ENCODE assay signal across 9 cellular contexts in the genomic region with DNA sequence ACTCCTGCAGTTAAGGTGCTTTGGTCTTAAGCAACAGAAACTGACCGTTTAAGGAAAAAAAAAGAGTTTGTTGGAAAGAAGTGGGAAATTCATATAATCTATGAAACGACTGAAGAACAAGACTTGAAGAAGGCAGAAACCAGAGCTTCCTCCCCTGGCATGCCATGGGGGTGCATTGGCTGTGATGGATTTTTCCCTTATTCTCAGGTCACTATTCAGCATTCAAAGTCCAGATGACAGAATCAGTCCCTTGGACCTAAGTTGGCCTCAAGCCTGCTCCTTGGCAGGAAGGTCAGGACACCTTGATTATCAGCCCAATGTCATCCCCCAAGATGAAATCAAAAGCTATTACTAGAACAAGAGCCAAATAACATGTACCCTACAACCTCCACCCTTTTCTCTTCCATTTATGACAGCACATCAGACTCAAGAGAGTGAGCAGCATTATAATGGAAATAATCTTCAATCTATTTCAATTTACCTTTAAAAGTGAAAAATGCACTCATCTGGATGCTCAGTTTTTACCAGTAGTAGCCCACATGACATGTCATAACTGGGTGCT. TPM values are rescaled to one million over a fixed set of nuclear protein-coding genes. Genes with fewer than 3 reads are reported as not detected.
DNase-seq lines count a peak whose midpoint lies in the region; ATAC-seq, FAIRE-seq and TF ChIP-seq lines count a peak whose summit lies in the region.
"Had no signal": no experiment of that assay in that cellular context is flagged by ENCODE, and none has a peak within 500 bp of the region (broad histone marks: within the 10 kb centered on the region; RNA-seq: fewer than 3 reads in every experiment).

No MANE protein-coding gene starts in this region.

- peak overlapping the region; percentile 41; the same call in 1 of the 2 replicates for H3K9ac ChIP-seq in iPS-20b (ENCODE audit: low read depth, low read length)
- H3K9ac ChIP-seq in skeletal muscle satellite cell (ENCODE audit: low read depth, low read length) = peak overlapping the region; percentile 28

- H3K27ac Mint-ChIP-seq in HFFc6 = peak overlapping the region; percentile 40; the same call in 1 of the 2 replicates
- H3K27ac Mint-ChIP-seq in activated CD4-positive, alpha-beta memory T cell treated with anti-CD3 and anti-CD28 coated beads for 36 hours = peak overlapping the region; percentile 84

- H3K4me2 ChIP-seq in skeletal muscle satellite cell (ENCODE audit: low read length) = peak overlapping the region; percentile 97

- CTCF ChIA-PET in activated CD4-positive, alpha-beta memory T cell treated with anti-CD3 and anti-CD28 coated beads for 36 hours (lab: Charles Lee) = interaction anchor here (1.0 to 1.2 kb wide), 3 partner anchors 14 to 53 kb away, joined by 3 to 6 read pairs (median 3); a partner anchor contains a TSS

- H3K27me3 ChIP-seq in iPS-20b (ENCODE audit: insufficient read depth, low read length) = peaks cover 25% of the 10 kb centered on the region; the same call in 1 of the 2 replicates
- H3K27me3 ChIP-seq in skeletal muscle satellite cell (ENCODE audit: control insufficient read depth, insufficient read depth, low read length) = peaks cover 17% of the 10 kb centered on the region

- intact Hi-C loops in activated CD4-positive, alpha-beta memory T cell treated with anti-CD3 and anti-CD28 coated beads for 36 hours (cut with micrococcal nuclease) = loop anchor here (1.0 kb wide), 2 partner anchors 16 to 21 kb away; a partner anchor contains a TSS

- no peaks in the 10 kb centered on the region for H3K36me3 ChIP-seq in iPS-20b (ENCODE audit: insufficient read depth, low read depth, low read length)
- no peaks in the 10 kb centered on the region for H3K36me3 ChIP-seq in skeletal muscle satellite cell (ENCODE audit: insufficient read depth, low read length)

- peaks cover 18% of the 10 kb centered on the region for H3K27me3 Mint-ChIP-seq in HFFc6 (ENCODE audit: insufficient read depth)
- H3K27me3 Mint-ChIP-seq in activated CD4-positive, alpha-beta memory T cell treated with anti-CD3 and anti-CD28 coated beads for 36 hours = peaks cover 3% of the 10 kb centered on the region

- peak overlapping the region; percentile 87 for H3K4me3 Mint-ChIP-seq in HFFc6
- peak overlapping the region; percentile 79 for H3K4me3 Mint-ChIP-seq in activated CD4-positive, alpha-beta memory T cell treated with anti-CD3 and anti-CD28 coated beads for 36 hours

- no peak for FAIRE-seq in GM12891 (lab: Jason Lieb, UNC)

- DNase-seq in HFFc6 (no peak), ACHN (no peak), GM12891 (ENCODE audit: insufficient read length, low spot score) (no peak)
- no peak for DNase-seq in activated CD4-positive, alpha-beta memory T cell treated with anti-CD3 and anti-CD28 coated beads for 36 hours

- no peak overlapping the region for H3K27ac ChIP-seq in iPS-20b (ENCODE audit: low read length)

- no peaks in the 10 kb centered on the region for H3K4me1 ChIP-seq in iPS-20b (ENCODE audit: insufficient read depth, low read length)
- peaks cover 18% of the 10 kb centered on the region for H3K4me1 ChIP-seq in skeletal muscle satellite cell (ENCODE audit: control insufficient read depth, insufficient read depth, low read length)

- no peaks in the 10 kb centered on the region for H3K9me3 ChIP-seq in iPS-20b (ENCODE audit: insufficient read depth, low read depth, low read length)
- no peaks in the 10 kb centered on the region for H3K9me3 ChIP-seq in skeletal muscle satellite cell (replicated peaks; ENCODE audit: low read length)

- H3K4me1 Mint-ChIP-seq in HFFc6 (ENCODE audit: low read depth) = peaks cover 25% of the 10 kb centered on the region
- peaks cover 22% of the 10 kb centered on the region for H3K4me1 Mint-ChIP-seq in activated CD4-positive, alpha-beta memory T cell treated with anti-CD3 and anti-CD28 coated beads for 36 hours (ENCODE audit: low read depth)

- POLR2A ChIA-PET in activated CD4-positive, alpha-beta memory T cell treated with anti-CD3 and anti-CD28 coated beads for 36 hours (lab: Charles Lee) = no interaction called here

- H3K36me3 Mint-ChIP-seq in HFFc6 (ENCODE audit: low read depth) = no peaks in the 10 kb centered on the region
- H3K36me3 Mint-ChIP-seq in activated CD4-positive, alpha-beta memory T cell treated with anti-CD3 and anti-CD28 coated beads for 36 hours = no peaks in the 10 kb centered on the region

- no peaks in the 10 kb centered on the region for H3K9me3 Mint-ChIP-seq in HFFc6
- no peaks in the 10 kb centered on the region for H3K9me3 Mint-ChIP-seq in activated CD4-positive, alpha-beta memory T cell treated with anti-CD3 and anti-CD28 coated beads for 36 hours

- TF ChIP-seq POLR2A in GM12891 (IDR thresholded peaks at IDR 0.05; ENCODE audit: low read depth, low read length) = no peak

- TF ChIP-seq CTCF in HFFc6 (IDR thresholded peaks at IDR 0.05) = no peak

- in situ Hi-C loops in ACHN (cut with HindIII; ENCODE audit: low pct_ligation_motif_present, low pct_unique_long_range_greater_than_20kb, low sequenced_read_pairs) = no loop called here

- H3K4me3 ChIP-seq in iPS-20b (ENCODE audit: low read length) = peak overlapping the region; percentile 87
- H3K4me3 ChIP-seq in skeletal muscle satellite cell (ENCODE audit: low read length) = no peak overlapping the region

- no peak for ATAC-seq in HG03139 (IDR thresholded peaks at IDR 0.05; ENCODE audit: unreplicated experiment)
- ATAC-seq in HG03432 (IDR thresholded peaks at IDR 0.05; ENCODE audit: unreplicated experiment) = no peak

TF ChIP-seq in GM12891, 5 proteins besides CTCF, POLR2A, EP300 and RAD21:
- no peak for TF ChIP-seq SPI1 (IDR thresholded peaks at IDR 0.05; ENCODE audit: low read depth, low read length)
- TF ChIP-seq POLR2AphosphoS5 (IDR thresholded peaks at IDR 0.05; ENCODE audit: low read depth, low read length) = no peak
- TF ChIP-seq POU2F2 (IDR thresholded peaks at IDR 0.05; ENCODE audit: low read depth, low read length) = no peak
- TF ChIP-seq PAX5 (IDR thresholded peaks at IDR 0.05; ENCODE audit: insufficient read depth, low read length, severe bottlenecking) = no peak
- TF ChIP-seq TAF1 (IDR thresholded peaks at IDR 0.05; ENCODE audit: low read depth, low read length) = no peak

RNA-seq across cellular contexts. Expression of a gene that starts 15.8 kb away (rescaled TPM):
- 10 to 100 TPM; 60.3 to 72.7 (median 64.9) TPM for total RNA-seq in HFFc6 (2021; fragmentation: NEBNext Ultra II Directional; extraction: Animal tissue kit (Norgen Biotek cat#: 25700))
- total RNA-seq in activated CD4-positive, alpha-beta memory T cell treated with anti-CD3 and anti-CD28 coated beads for 36 hours = 10 to 100 TPM; 21.7 to 22.5 TPM
- 29.2 and 36.3 TPM in 2 replicates for total RNA-seq in skeletal muscle satellite cell (2012; rRNA removed)
- 29.8 TPM for polyA plus RNA-seq in GM12891 (2012; ENCODE audit: low read depth, missing spikeins)

RNA-seq across cellular contexts. Expression of a gene that starts 20.6 kb away (rescaled TPM):
- not detected for total RNA-seq in HFFc6 (2021; fragmentation: NEBNext Ultra II Directional; extraction: Animal tissue kit (Norgen Biotek cat#: 25700))
- not detected for total RNA-seq in activated CD4-positive, alpha-beta memory T cell treated with anti-CD3 and anti-CD28 coated beads for 36 hours
- total RNA-seq in skeletal muscle satellite cell (2012; rRNA removed) = under 0.01 and 0.25 TPM in 2 replicates
- polyA plus RNA-seq in GM12891 (2012; ENCODE audit: low read depth, missing spikeins) = not detected
- total RNA-seq: subcutaneous adipose tissue had no signal

RNA-seq across cellular contexts. Expression of a gene that starts 43.1 kb away (rescaled TPM):
- total RNA-seq in HFFc6 (2021; fragmentation: NEBNext Ultra II Directional; extraction: Animal tissue kit (Norgen Biotek cat#: 25700)) = not detected
- not detected for total RNA-seq in activated CD4-positive, alpha-beta memory T cell treated with anti-CD3 and anti-CD28 coated beads for 36 hours
- total RNA-seq in skeletal muscle satellite cell (2012; rRNA removed) = not detected in 2 replicates
- polyA plus RNA-seq in GM12891 (2012; ENCODE audit: low read depth, missing spikeins) = not detected
- total RNA-seq: subcutaneous adipose tissue had no signal

RNA-seq across cellular contexts. Expression of a gene that starts 57.8 kb away (rescaled TPM):
- total RNA-seq in HFFc6 (2021; fragmentation: NEBNext Ultra II Directional; extraction: Animal tissue kit (Norgen Biotek cat#: 25700)) = not detected
- total RNA-seq in activated CD4-positive, alpha-beta memory T cell treated with anti-CD3 and anti-CD28 coated beads for 36 hours = not detected
- under 0.01 and 3.3 TPM in 2 replicates for total RNA-seq in skeletal muscle satellite cell (2012; rRNA removed)
- polyA plus RNA-seq in GM12891 (2012; ENCODE audit: low read depth, missing spikeins) = not detected
- total RNA-seq: subcutaneous adipose tissue had no signal
